ENCODE assay signal across 20 cellular contexts in the genomic region with DNA sequence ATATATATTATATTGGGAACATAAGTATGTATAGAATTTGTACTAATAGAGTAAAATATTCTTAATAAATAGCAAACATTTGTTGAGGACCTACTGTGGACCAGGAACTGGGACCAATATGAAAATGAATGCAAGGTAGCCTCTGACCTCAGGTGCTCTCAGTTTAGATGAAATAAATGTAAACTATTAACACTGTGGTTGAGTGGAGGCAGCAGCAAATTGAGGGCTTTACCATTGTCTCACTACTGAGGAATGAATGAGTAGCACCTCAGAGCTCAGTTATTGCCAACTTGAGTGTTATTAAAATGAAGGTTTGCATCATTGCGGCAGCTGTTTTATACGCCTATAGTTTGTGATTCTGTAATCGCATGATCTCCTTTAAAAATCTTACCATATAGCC.
DNase-seq lines count a peak whose midpoint lies in the region; ATAC-seq and TF ChIP-seq lines count a peak whose summit lies in the region.
"Had no signal": no experiment of that assay in that cellular context is flagged by ENCODE, and none has a peak within 500 bp of the region (broad histone marks: within the 10 kb centered on the region; RNA-seq: fewer than 3 reads in every experiment).

No MANE protein-coding gene starts in this region.

- ATAC-seq in GM19395 (IDR thresholded peaks at IDR 0.05; ENCODE audit: unreplicated experiment) = peak; percentile 37
- ATAC-seq in HG02973 (IDR thresholded peaks at IDR 0.05; ENCODE audit: unreplicated experiment) = peak; percentile 35
- no peak for ATAC-seq in GM18858 (IDR thresholded peaks at IDR 0.05; ENCODE audit: unreplicated experiment)
- ATAC-seq: foreskin keratinocyte had no signal

- no peaks in the 10 kb centered on the region for H3K27me3 Mint-ChIP-seq in progenitor cell of endocrine pancreas
- H3K27me3 Mint-ChIP-seq: activated T-cell treated with anti-CD3 and anti-CD28 coated beads, Interleukin-2, amount 50 U/mL, for 24 hours; stimulated activated naive CD8-positive, alpha-beta T cell treated with anti-CD3 and anti-CD28 coated beads, Interleukin-15, Interleukin-2, amounts not matched to agents 100 ng/mL and 50 ng/mL, for 24 hours had no signal

- in situ Hi-C loops in mammary epithelial cell (cut with MboI; ENCODE audit: low sequenced_read_pairs in 2 of 2) = no loop called here

- H3K4me2 ChIP-seq in mammary epithelial cell (ENCODE audit: insufficient read depth, low read depth, low read length) = no peak overlapping the region
- H3K4me2 ChIP-seq: hepatocyte had no signal

- CTCF ChIA-PET in mammary epithelial cell (lab: Charles Lee; ENCODE audit: low non-redundant PET) = no interaction called here

- peaks cover 14% of the 10 kb centered on the region for H3K36me3 ChIP-seq in mammary epithelial cell (ENCODE audit: insufficient read depth, low read length)
- H3K36me3 ChIP-seq: thyroid gland had no signal

- no peak overlapping the region for H3K4me3 ChIP-seq in HL-60 (replicated peaks; ENCODE audit: insufficient read depth, low read length)
- H3K4me3 ChIP-seq in mammary epithelial cell (replicated peaks in 1 of 3; ENCODE audit: insufficient read depth in 1 of 3, low read depth in 2 of 3, low read length in 3 of 3) = no peak overlapping the region
- H3K4me3 ChIP-seq: hepatocyte, left ventricle myocardium inferior, mucosa of descending colon, thyroid gland had no signal

- H3K4me3 Mint-ChIP-seq in progenitor cell of endocrine pancreas (ENCODE audit: low read depth) = no peak overlapping the region
- H3K4me3 Mint-ChIP-seq: activated T-cell treated with anti-CD3 and anti-CD28 coated beads, Interleukin-2, amount 50 U/mL, for 24 hours; CD14-positive monocyte; stimulated activated naive CD8-positive, alpha-beta T cell treated with anti-CD3 and anti-CD28 coated beads, Interleukin-15, Interleukin-2, amounts not matched to agents 100 ng/mL and 50 ng/mL, for 24 hours had no signal

- H3K27ac ChIP-seq in HL-60 (replicated peaks) = peak overlapping the region; percentile 93
- no peak overlapping the region for H3K27ac ChIP-seq in mammary epithelial cell (ENCODE audit: insufficient read depth, low read depth, low read length)
- H3K27ac ChIP-seq: foreskin keratinocyte, hepatocyte, left ventricle myocardium inferior had no signal

- dilution Hi-C loops in mammary epithelial cell (cut with HindIII; ENCODE audit: low sequenced_read_pairs) = no loop called here

- H3K79me2 ChIP-seq in mammary epithelial cell (ENCODE audit: insufficient read depth, low read length) = no peaks in the 10 kb centered on the region
- H3K79me2 ChIP-seq: hepatocyte had no signal

- DNase-seq in HL-60 (ENCODE audit: low read depth in 1 of 2, low spot score in 1 of 2) = no peak
- no peak for DNase-seq in progenitor cell of endocrine pancreas (ENCODE audit: low spot score, unreplicated experiment)
- DNase-seq in OCI-M1 (lab: John Stamatoyannopoulos, UW) = no peak
- DNase-seq in DMS153 treated with DMSO at 0.1 percent for 48 hours (lab: John Stamatoyannopoulos, UW; ENCODE audit: unreplicated experiment) = no peak
- DNase-seq in mammary epithelial cell = no peak
- DNase-seq: activated T-cell treated with anti-CD3 and anti-CD28 coated beads, Interleukin-2, amount 50 U/mL, for 24 hours; effector memory CD4-positive, alpha-beta T cell; foreskin keratinocyte; left ventricle myocardium inferior; mucosa of descending colon; NCI-H187; stimulated activated CD4-positive, alpha-beta T cell treated with anti-CD3 and anti-CD28 coated beads, Interleukin-1b, Interleukin-23, amount 100 ng/mL, for 48 hours; T1000; thyroid gland had no signal

- no TSS peak for BruUV-seq in mammary epithelial cell (replicated peaks; lab: Mats Ljungman, UMichigan)

- H3K36me3 Mint-ChIP-seq in progenitor cell of endocrine pancreas (ENCODE audit: insufficient read depth) = peaks cover 33% of the 10 kb centered on the region

- H3K27me3 ChIP-seq in HL-60 (ENCODE audit: insufficient read depth, poor library complexity, severe bottlenecking) = no peaks in the 10 kb centered on the region
- H3K27me3 ChIP-seq in mammary epithelial cell (ENCODE audit: insufficient read depth, low read length) = no peaks in the 10 kb centered on the region
- H3K27me3 ChIP-seq: foreskin keratinocyte, hepatocyte, thyroid gland had no signal

- H4K20me1 ChIP-seq in mammary epithelial cell (ENCODE audit: insufficient read depth, low read length) = no peaks in the 10 kb centered on the region

- whole genome bisulfite sequencing in mammary epithelial cell (ENCODE audit: low coverage, missing lambda C conversion rate) = 100% methylated on average over 3 of the region's 3 CpGs

- H3K9me3 ChIP-seq in mammary epithelial cell (replicated peaks; ENCODE audit: insufficient read depth, low read length) = no peaks in the 10 kb centered on the region
- H3K9me3 ChIP-seq: left ventricle myocardium inferior, mucosa of descending colon, thyroid gland had no signal

- no peaks in the 10 kb centered on the region for H3K9me3 Mint-ChIP-seq in progenitor cell of endocrine pancreas (ENCODE audit: low read depth)

- no peak overlapping the region for H3K9ac ChIP-seq in mammary epithelial cell (ENCODE audit: insufficient read depth, low read length)

- H2AFZ ChIP-seq in mammary epithelial cell (ENCODE audit: low read depth, low read length) = no peak overlapping the region
- H2AFZ ChIP-seq: hepatocyte had no signal

- TF ChIP-seq CTCF in HL-60 (IDR thresholded peaks at IDR 0.05; ENCODE audit: insufficient read depth, low read length) (no peak), progenitor cell of endocrine pancreas (IDR thresholded peaks at IDR 0.05; ENCODE audit: unreplicated experiment) (no peak), mammary epithelial cell (conservative IDR thresholded peaks at IDR 0.05 in 1 of 2, IDR thresholded peaks at IDR 0.05 in 1 of 2; ENCODE audit: extremely low read depth in 1 of 2, insufficient read depth in 1 of 2, low read depth in 1 of 2, low read length in 2 of 2) (no peak)

- no peaks in the 10 kb centered on the region for H3K4me1 ChIP-seq in mammary epithelial cell (ENCODE audit: insufficient read depth, low read length)
- H3K4me1 ChIP-seq: foreskin keratinocyte had no signal

- peak overlapping the region; percentile 84 for H3K27ac Mint-ChIP-seq in progenitor cell of endocrine pancreas
- H3K27ac Mint-ChIP-seq: activated T-cell treated with anti-CD3 and anti-CD28 coated beads, Interleukin-2, amount 50 U/mL, for 24 hours had no signal

- intact Hi-C loops in mammary epithelial cell (cut with micrococcal nuclease) = no loop called here

- H3K4me1 Mint-ChIP-seq in progenitor cell of endocrine pancreas (ENCODE audit: low read depth) = peaks cover 6% of the 10 kb centered on the region
